ENCODE assay signal across 14 cellular contexts in the genomic region with DNA sequence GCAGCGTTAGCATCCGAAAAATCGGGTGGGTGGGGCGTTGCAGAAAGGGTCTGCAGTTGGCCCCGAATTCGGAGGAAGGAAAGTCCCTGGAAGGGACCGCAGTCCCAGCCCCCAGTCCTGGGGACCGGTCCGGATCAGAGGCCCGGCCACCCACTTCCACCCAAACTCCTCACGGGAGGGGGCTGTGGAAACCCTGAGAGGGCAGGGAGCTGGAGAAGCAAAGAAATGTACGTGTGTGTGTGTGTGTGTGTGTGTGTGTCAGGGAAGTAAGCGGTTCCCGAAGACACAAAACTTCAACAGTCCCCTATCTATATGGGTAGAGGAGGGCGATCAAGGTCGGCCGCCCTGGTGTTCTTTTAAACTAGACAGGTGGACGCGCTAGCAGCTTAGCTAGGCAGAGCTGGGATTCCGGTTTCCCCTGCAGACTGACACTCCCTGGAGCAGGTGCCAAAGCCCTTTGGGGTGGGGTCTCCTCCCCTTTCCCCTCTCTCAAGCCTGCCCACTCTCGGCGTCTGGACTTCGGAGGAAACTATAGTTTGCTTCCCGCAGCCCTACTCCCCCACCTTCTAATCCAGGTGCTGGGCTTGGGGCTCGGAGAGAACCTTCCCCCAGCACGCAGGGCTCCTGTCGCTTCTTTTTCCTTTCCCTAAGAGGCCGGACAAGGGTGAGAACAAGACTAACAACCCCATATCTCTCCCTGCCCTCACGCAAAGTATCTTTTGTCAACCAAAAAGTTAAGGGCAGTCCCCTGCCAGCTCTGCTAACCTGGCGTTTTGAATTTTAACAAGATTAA. TPM values are rescaled to one million over a fixed set of nuclear protein-coding genes. Genes with fewer than 3 reads are reported as not detected.
DNase-seq lines count a peak whose midpoint lies in the region; ATAC-seq, FAIRE-seq and TF ChIP-seq lines count a peak whose summit lies in the region.
"Had no signal": no experiment of that assay in that cellular context is flagged by ENCODE, and none has a peak within 500 bp of the region (broad histone marks: within the 10 kb centered on the region; RNA-seq: fewer than 3 reads in every experiment).

No MANE protein-coding gene starts in this region.

- H3K9me3 Mint-ChIP-seq in natural killer cell treated with Interleukin-12 subunit alpha and Interleukin-12 subunit beta and Interleukin-15 and Interleukin-18, amount 100 ng/mL, for 72 hours = no peaks in the 10 kb centered on the region
- H3K9me3 Mint-ChIP-seq in natural killer cell = peaks cover 2% of the 10 kb centered on the region in 2 donors
- no peaks in the 10 kb centered on the region for H3K9me3 Mint-ChIP-seq in central memory CD8-positive, alpha-beta T cell

- H3K4me2 ChIP-seq in mesenchymal stem cell (ENCODE audit: low read length, poor library complexity, severe bottlenecking) = peak overlapping the region; percentile 29

- H3K14ac ChIP-seq in mesenchymal stem cell (ENCODE audit: low read length in 2 of 2) = no peak overlapping the region

- peak overlapping the region in 1 of 2 experiments; percentile 43 for H3K4me3 ChIP-seq in mesenchymal stem cell (ENCODE audit: insufficient read depth in 1 of 2, low read depth in 1 of 2, low read length in 2 of 2)
- H3K4me3 ChIP-seq: heart right ventricle, lung had no signal

- peaks cover 12 to 14% of the 10 kb centered on the region in 2 donors for H3K4me1 Mint-ChIP-seq in natural killer cell treated with Interleukin-12 subunit alpha and Interleukin-12 subunit beta and Interleukin-15 and Interleukin-18, amount 100 ng/mL, for 72 hours (ENCODE audit: low read depth in 2 of 2)
- H3K4me1 Mint-ChIP-seq in natural killer cell = peaks cover 12 to 24% of the 10 kb centered on the region in 2 donors
- peaks cover 9% of the 10 kb centered on the region for H3K4me1 Mint-ChIP-seq in central memory CD8-positive, alpha-beta T cell

- H3K4ac ChIP-seq in mesenchymal stem cell (ENCODE audit: low read depth in 1 of 2, low read length in 2 of 2) = no peak overlapping the region

- no peaks in the 10 kb centered on the region for H3K36me3 ChIP-seq in mesenchymal stem cell (ENCODE audit: control insufficient read depth in 1 of 2, insufficient read depth in 2 of 2, low read depth in 1 of 2, low read length in 2 of 2)
- H3K36me3 ChIP-seq: heart right ventricle had no signal

- no peak for DNase-seq in natural killer cell treated with Interleukin-12 subunit alpha and Interleukin-12 subunit beta and Interleukin-15 and Interleukin-18, amount 100 ng/mL, for 72 hours (ENCODE audit: low spot score)
- DNase-seq in natural killer cell (no peak), mesenchymal stem cell (no peak), foreskin keratinocyte (no peak), GM12891 (ENCODE audit: insufficient read length, low spot score) (no peak)
- no peak for DNase-seq in central memory CD8-positive, alpha-beta T cell (ENCODE audit: low spot score in 2 of 2)
- DNase-seq: caudate nucleus, DMS79, heart right ventricle, NCI-H1105 had no signal

- H2BK15ac ChIP-seq in mesenchymal stem cell (ENCODE audit: low read depth, poor library complexity, severe bottlenecking) = no peak overlapping the region

- H4K8ac ChIP-seq in mesenchymal stem cell (ENCODE audit: low read length) = no peak overlapping the region

- H2BK5ac ChIP-seq in mesenchymal stem cell (ENCODE audit: low read depth, low read length, poor library complexity, severe bottlenecking) = no peak overlapping the region

- no peak overlapping the region for H4K91ac ChIP-seq in mesenchymal stem cell (ENCODE audit: low read length)

- no peak overlapping the region for H2AFZ ChIP-seq in mesenchymal stem cell (ENCODE audit: low read depth, low read length)

- H3K9ac ChIP-seq in mesenchymal stem cell (ENCODE audit: low read length) = no peak overlapping the region

- no peak overlapping the region for H2BK120ac ChIP-seq in mesenchymal stem cell (ENCODE audit: low read depth, low read length)

- H2AK5ac ChIP-seq in mesenchymal stem cell (ENCODE audit: low read length, severe bottlenecking) = no peak overlapping the region

- H3K9me3 ChIP-seq in mesenchymal stem cell (ENCODE audit: control insufficient read depth, low read length) = peaks cover 4% of the 10 kb centered on the region
- H3K9me3 ChIP-seq: heart right ventricle had no signal

- peaks cover 83 to 97% of the 10 kb centered on the region in 2 experiments for H3K27me3 ChIP-seq in mesenchymal stem cell (ENCODE audit: control insufficient read depth in 1 of 2, insufficient read depth in 1 of 2, low read length in 2 of 2)
- peaks cover 98% of the 10 kb centered on the region for H3K27me3 ChIP-seq in foreskin keratinocyte

- H3K27ac Mint-ChIP-seq in natural killer cell treated with Interleukin-12 subunit alpha and Interleukin-12 subunit beta and Interleukin-15 and Interleukin-18, amount 100 ng/mL, for 72 hours = no peak overlapping the region
- H3K27ac Mint-ChIP-seq in natural killer cell = no peak overlapping the region
- H3K27ac Mint-ChIP-seq in central memory CD8-positive, alpha-beta T cell (ENCODE audit: low read depth) = no peak overlapping the region

- H3K4me1 ChIP-seq in mesenchymal stem cell (ENCODE audit: control insufficient read depth, insufficient read depth, low read depth, low read length) (peaks cover 18% of the 10 kb centered on the region), foreskin keratinocyte (no peaks in the 10 kb centered on the region)

- ATAC-seq in natural killer cell treated with Interleukin-12 subunit alpha and Interleukin-12 subunit beta and Interleukin-15 and Interleukin-18, amount 100 ng/mL, for 72 hours = no peak
- ATAC-seq in natural killer cell = no peak
- no peak for ATAC-seq in central memory CD8-positive, alpha-beta T cell (replicated peaks; ENCODE audit: extremely low read depth, poor library complexity, severe bottlenecking)
- ATAC-seq in foreskin keratinocyte = no peak
- no peak for ATAC-seq in HG03342 (IDR thresholded peaks at IDR 0.05; ENCODE audit: unreplicated experiment)
- ATAC-seq in HG03520 (IDR thresholded peaks at IDR 0.05; ENCODE audit: unreplicated experiment) = no peak
- ATAC-seq: activated naive CD4-positive, alpha-beta T cell treated with anti-CD3 and anti-CD28 coated beads, Interleukin-2, amount 50 U/mL, for 72 hours; heart right ventricle had no signal

- no peak for TF ChIP-seq POLR2A in GM12891 (IDR thresholded peaks at IDR 0.05; ENCODE audit: low read depth, low read length)

- H3K4me3 Mint-ChIP-seq in natural killer cell treated with Interleukin-12 subunit alpha and Interleukin-12 subunit beta and Interleukin-15 and Interleukin-18, amount 100 ng/mL, for 72 hours = peak overlapping the region; percentile 73
- no peak overlapping the region for H3K4me3 Mint-ChIP-seq in natural killer cell
- H3K4me3 Mint-ChIP-seq in central memory CD8-positive, alpha-beta T cell = peak overlapping the region; percentile 23

- 1% methylated on average over 21 of the region's 30 CpGs for WGBS in mesenchymal stem cell

- H3K79me1 ChIP-seq in mesenchymal stem cell (replicated peaks; ENCODE audit: low read length, poor library complexity, severe bottlenecking) = no peaks in the 10 kb centered on the region

- H3K36me3 Mint-ChIP-seq in natural killer cell treated with Interleukin-12 subunit alpha and Interleukin-12 subunit beta and Interleukin-15 and Interleukin-18, amount 100 ng/mL, for 72 hours = peaks cover 15% of the 10 kb centered on the region
- H3K36me3 Mint-ChIP-seq in natural killer cell = peaks cover 20% of the 10 kb centered on the region
- H3K36me3 Mint-ChIP-seq in central memory CD8-positive, alpha-beta T cell (ENCODE audit: insufficient read depth) = peaks cover 2% of the 10 kb centered on the region

- peaks cover 52 to 74% of the 10 kb centered on the region in 2 donors for H3K27me3 Mint-ChIP-seq in natural killer cell treated with Interleukin-12 subunit alpha and Interleukin-12 subunit beta and Interleukin-15 and Interleukin-18, amount 100 ng/mL, for 72 hours
- H3K27me3 Mint-ChIP-seq in natural killer cell (ENCODE audit: low read depth in 2 of 2) = peaks cover 62% of the 10 kb centered on the region in 2 donors
- H3K27me3 Mint-ChIP-seq in central memory CD8-positive, alpha-beta T cell = peaks cover 83% of the 10 kb centered on the region

- H3K27ac ChIP-seq in mesenchymal stem cell (ENCODE audit: low read length, poor library complexity, severe bottlenecking) = no peak overlapping the region
- no peak overlapping the region for H3K27ac ChIP-seq in foreskin keratinocyte
- H3K27ac ChIP-seq: heart right ventricle had no signal

- TF ChIP-seq CTCF in natural killer cell (IDR thresholded peaks at IDR 0.05) = no peak
- TF ChIP-seq CTCF in foreskin keratinocyte (conservative IDR thresholded peaks at IDR 0.05) = no peak

- intact Hi-C loops in natural killer cell (cut with micrococcal nuclease) = no loop called here

- no peak overlapping the region for H3K23ac ChIP-seq in mesenchymal stem cell (ENCODE audit: low read length in 2 of 2)

- FAIRE-seq in GM12891 (lab: Jason Lieb, UNC) = no peak

- no peak overlapping the region for H2BK12ac ChIP-seq in mesenchymal stem cell (ENCODE audit: low read length in 2 of 2)

- H3K18ac ChIP-seq in mesenchymal stem cell (ENCODE audit: low read depth in 1 of 2, low read length in 2 of 2) = no peak overlapping the region

TF ChIP-seq in GM12891, 5 proteins besides CTCF, POLR2A, EP300 and RAD21:
- TF ChIP-seq PAX5 (IDR thresholded peaks at IDR 0.05; ENCODE audit: insufficient read depth, low read length, severe bottlenecking) = no peak
- no peak for TF ChIP-seq POU2F2 (IDR thresholded peaks at IDR 0.05; ENCODE audit: low read depth, low read length)
- TF ChIP-seq POLR2AphosphoS5 (IDR thresholded peaks at IDR 0.05; ENCODE audit: low read depth, low read length) = no peak
- TF ChIP-seq TAF1 (IDR thresholded peaks at IDR 0.05; ENCODE audit: low read depth, low read length) = no peak
- TF ChIP-seq SPI1 (IDR thresholded peaks at IDR 0.05; ENCODE audit: low read depth, low read length) = no peak
TF ChIP-seq in GM12891: peak in this region for 0.

RNA-seq across cellular contexts. Expression of gene ONECUT2, which starts 4.8 kb away (rescaled TPM):
- under 1 TPM; 0.10 to 0.39 TPM for total RNA-seq in natural killer cell treated with Interleukin-12 subunit alpha and Interleukin-12 subunit beta and Interleukin-15 and Interleukin-18, amount 100 ng/mL, for 72 hours
- total RNA-seq in natural killer cell (not detected), foreskin keratinocyte (under 0.01 and 0.14 TPM in 2 replicates)
- under 0.01 TPM for polyA plus RNA-seq in mesenchymal stem cell (2013, experiment 1 of 2)
- under 0.01 TPM for polyA plus RNA-seq in mesenchymal stem cell (2013, experiment 2 of 2)
- polyA plus RNA-seq in foreskin keratinocyte = under 0.01 TPM in 2 replicates
- polyA plus RNA-seq in GM12891 (2012; ENCODE audit: low read depth, missing spikeins) = 0.01 TPM
